ENCODE assay signal across 15 cellular contexts in the genomic region with DNA sequence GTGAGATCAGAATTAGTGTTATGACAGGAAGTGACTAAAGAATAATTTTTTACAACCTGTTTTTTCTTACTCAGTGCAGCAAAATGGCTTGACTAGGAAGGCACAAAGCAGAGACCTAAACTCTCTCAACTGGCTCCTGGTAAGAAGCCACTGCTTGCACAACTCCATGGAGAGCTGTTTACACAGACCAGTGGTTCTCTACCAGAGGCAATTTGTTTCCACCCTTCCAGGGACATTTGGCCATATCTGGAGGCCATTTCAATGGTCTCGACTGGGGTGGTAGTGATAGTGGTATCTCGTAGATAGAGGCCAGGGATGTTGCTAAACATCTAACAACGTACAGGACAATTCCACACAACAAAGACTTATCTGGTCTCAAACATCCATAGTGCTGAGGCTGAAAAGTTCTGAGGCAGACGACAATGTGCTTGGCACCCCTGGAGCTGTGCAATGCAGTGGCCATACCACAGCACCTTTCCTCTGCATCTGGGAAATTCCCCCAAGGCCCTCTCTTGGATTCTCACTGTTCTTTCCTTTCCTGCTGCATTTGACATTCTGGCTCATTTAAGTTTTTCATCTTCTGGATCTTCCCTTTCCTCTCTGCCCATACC.
A peak's percentile ranks its signal among the peaks of the same experiment; 100 is the strongest.
DNase-seq lines count a peak whose midpoint lies in the region; ATAC-seq and TF ChIP-seq lines count a peak whose summit lies in the region.
"Had no signal": no experiment of that assay in that cellular context is flagged by ENCODE, and none has a peak within 500 bp of the region (broad histone marks: within the 10 kb centered on the region; RNA-seq: fewer than 3 reads in every experiment).

No MANE protein-coding gene starts in this region.

- no peaks in the 10 kb centered on the region for H3K27me3 ChIP-seq in cardiac muscle cell
- no peaks in the 10 kb centered on the region for H3K27me3 ChIP-seq in adrenal gland
- H3K27me3 ChIP-seq in dorsolateral prefrontal cortex, result no peaks in the 10 kb centered on the region
- H3K27me3 ChIP-seq: neutrophil had no signal

- no peaks in the 10 kb centered on the region for H3K36me3 ChIP-seq in cardiac muscle cell
- H3K36me3 ChIP-seq in adrenal gland (replicated peaks in 1 of 2), result no peaks in the 10 kb centered on the region
- H3K36me3 ChIP-seq: neutrophil had no signal

- TF ChIP-seq CTCF in cardiac muscle cell (IDR thresholded peaks at IDR 0.05; ENCODE audit: low read depth, low read length), result no peak
- no peak for TF ChIP-seq CTCF in adrenal gland (IDR thresholded peaks at IDR 0.05)
- no peak for TF ChIP-seq CTCF in glutamatergic neuron (IDR thresholded peaks at IDR 0.05; ENCODE audit: partially characterized antibody, unreplicated experiment)
- no peak for TF ChIP-seq CTCF in dorsolateral prefrontal cortex (IDR thresholded peaks at IDR 0.05 in 54 of 56, conservative IDR thresholded peaks at IDR 0.05 in 2 of 56; ENCODE audit: low read depth in 1 of 56, partially characterized antibody in 56 of 56)

- H3K9me3 ChIP-seq in cardiac muscle cell (ENCODE audit: low read depth) (no peaks in the 10 kb centered on the region), adrenal gland (replicated peaks in 1 of 3) (no peaks in the 10 kb centered on the region)
- H3K9me3 ChIP-seq: neutrophil had no signal

- H3K4me1 ChIP-seq in cardiac muscle cell (ENCODE audit: low read depth), result peaks cover 34% of the 10 kb centered on the region
- peaks cover 19 to 32% of the 10 kb centered on the region in 2 donors for H3K4me1 ChIP-seq in adrenal gland (replicated peaks in 1 of 2)

- intact Hi-C loops in Right ventricle myocardium inferior (cut with DNase I) (no loop called here), adrenal gland (cut with DNase I) (loop anchor here in 1 of 2 donors (10.0 kb wide), 1 partner anchor 51 kb away; no protein-coding TSS in a partner anchor), dorsolateral prefrontal cortex (cut with DNase I) (no loop called here)

- peaks cover 4% of the 10 kb centered on the region for H3K27me3 Mint-ChIP-seq in glutamatergic neuron (ENCODE audit: unreplicated experiment)
- H3K27me3 Mint-ChIP-seq: activated naive CD8-positive, alpha-beta T cell had no signal

- ATAC-seq in Right ventricle myocardium inferior (no peak), GM18502 (IDR thresholded peaks at IDR 0.05; ENCODE audit: poor library complexity, unreplicated experiment) (no peak)
- ATAC-seq: effector memory CD8-positive, alpha-beta T cell; stimulated activated naive B cell treated with anti-CD40 and anti-IgM and Interleukin-4, amounts not matched to agents 10 μg/mL and 1 μg/mL and 100 μg/mL, for 72 hours had no signal

- peaks cover 26% of the 10 kb centered on the region for H3K4me1 Mint-ChIP-seq in glutamatergic neuron (ENCODE audit: low read depth, unreplicated experiment)

- 57 to 70% (median 62%) methylated on average over 4 of the region's 4 CpGs for whole genome bisulfite sequencing in adrenal gland, 4 donors

- H3K27ac ChIP-seq in cardiac muscle cell, result peak overlapping the region; percentile 64
- H3K27ac ChIP-seq in adrenal gland, result peak overlapping the region in 3 of 5 donors; percentile 3 to 71 (median 29)
- no peak overlapping the region for H3K27ac ChIP-seq in dorsolateral prefrontal cortex
- H3K27ac ChIP-seq: neutrophil had no signal

- H3K9me3 Mint-ChIP-seq in glutamatergic neuron (ENCODE audit: unreplicated experiment), result peaks cover 4% of the 10 kb centered on the region
- H3K9me3 Mint-ChIP-seq: activated CD4-positive, alpha-beta memory T cell treated with anti-CD3 and anti-CD28 coated beads for 36 hours; stimulated activated naive B cell treated with anti-CD40 and anti-IgM and Interleukin-4, amounts not matched to agents 10 μg/mL and 1 μg/mL and 100 μg/mL, for 72 hours had no signal

- H3K27ac Mint-ChIP-seq in glutamatergic neuron (ENCODE audit: unreplicated experiment), result peak overlapping the region; percentile 5
- H3K27ac Mint-ChIP-seq: activated CD4-positive, alpha-beta memory T cell treated with anti-CD3 and anti-CD28 coated beads for 36 hours; activated naive CD8-positive, alpha-beta T cell; effector memory CD8-positive, alpha-beta T cell; stimulated activated naive B cell treated with anti-CD40 and anti-IgM and Interleukin-4, amounts not matched to agents 10 μg/mL and 1 μg/mL and 100 μg/mL, for 72 hours had no signal

- no peak overlapping the region for H3K4me3 Mint-ChIP-seq in glutamatergic neuron (ENCODE audit: unreplicated experiment)
- H3K4me3 Mint-ChIP-seq: activated CD4-positive, alpha-beta memory T cell treated with anti-CD3 and anti-CD28 coated beads for 36 hours; activated naive CD8-positive, alpha-beta T cell; effector memory CD8-positive, alpha-beta T cell; stimulated activated naive B cell treated with anti-CD40 and anti-IgM and Interleukin-4, amounts not matched to agents 10 μg/mL and 1 μg/mL and 100 μg/mL, for 72 hours had no signal

- DNase-seq in cardiac muscle cell (ENCODE audit: low read depth in 1 of 2, low spot score in 1 of 2) (peak in 1 of 2 donors; percentile 65), Right ventricle myocardium inferior (ENCODE audit: missing footprints) (no peak), adrenal gland (peak in 3 of 7 donors; percentile 40 to 52 (median 43)), glutamatergic neuron (no peak), dorsolateral prefrontal cortex (no peak), NCI-H2107 treated with DMSO at 0.1 percent for 48 hours (lab: John Stamatoyannopoulos, UW; ENCODE audit: unreplicated experiment) (no peak), NCI-H1436 treated with DMSO at 0.1 percent for 48 hours (lab: John Stamatoyannopoulos, UW) (no peak)
- DNase-seq: activated CD4-positive, alpha-beta memory T cell treated with anti-CD3 and anti-CD28 coated beads for 36 hours; effector memory CD8-positive, alpha-beta T cell; islet precursor cell; NCI-H524; stimulated activated naive B cell treated with anti-CD40 and anti-IgM and Interleukin-4, amounts not matched to agents 10 μg/mL and 1 μg/mL and 100 μg/mL, for 72 hours had no signal

- no peak overlapping the region for H3K4me3 ChIP-seq in cardiac muscle cell
- no peak overlapping the region for H3K4me3 ChIP-seq in adrenal gland
- H3K4me3 ChIP-seq in dorsolateral prefrontal cortex, result no peak overlapping the region

- TF ChIP-seq POLR2A in adrenal gland (IDR thresholded peaks at IDR 0.05), result no peak

- no peaks in the 10 kb centered on the region for H3K36me3 Mint-ChIP-seq in glutamatergic neuron (ENCODE audit: unreplicated experiment)
- H3K36me3 Mint-ChIP-seq: activated CD4-positive, alpha-beta memory T cell treated with anti-CD3 and anti-CD28 coated beads for 36 hours; stimulated activated naive B cell treated with anti-CD40 and anti-IgM and Interleukin-4, amounts not matched to agents 10 μg/mL and 1 μg/mL and 100 μg/mL, for 72 hours had no signal

Comparison
In these comparisons a context has a peak if more than half of its experiments do, and no peak if none do; other contexts are left out.
1. H3K27ac ChIP-seq: peak in cardiac muscle cell (single experiment) and adrenal gland (3 of 5); none in dorsolateral prefrontal cortex (0 of 59).